ENCODE assay signal across 1 cellular context in the genomic region with DNA sequence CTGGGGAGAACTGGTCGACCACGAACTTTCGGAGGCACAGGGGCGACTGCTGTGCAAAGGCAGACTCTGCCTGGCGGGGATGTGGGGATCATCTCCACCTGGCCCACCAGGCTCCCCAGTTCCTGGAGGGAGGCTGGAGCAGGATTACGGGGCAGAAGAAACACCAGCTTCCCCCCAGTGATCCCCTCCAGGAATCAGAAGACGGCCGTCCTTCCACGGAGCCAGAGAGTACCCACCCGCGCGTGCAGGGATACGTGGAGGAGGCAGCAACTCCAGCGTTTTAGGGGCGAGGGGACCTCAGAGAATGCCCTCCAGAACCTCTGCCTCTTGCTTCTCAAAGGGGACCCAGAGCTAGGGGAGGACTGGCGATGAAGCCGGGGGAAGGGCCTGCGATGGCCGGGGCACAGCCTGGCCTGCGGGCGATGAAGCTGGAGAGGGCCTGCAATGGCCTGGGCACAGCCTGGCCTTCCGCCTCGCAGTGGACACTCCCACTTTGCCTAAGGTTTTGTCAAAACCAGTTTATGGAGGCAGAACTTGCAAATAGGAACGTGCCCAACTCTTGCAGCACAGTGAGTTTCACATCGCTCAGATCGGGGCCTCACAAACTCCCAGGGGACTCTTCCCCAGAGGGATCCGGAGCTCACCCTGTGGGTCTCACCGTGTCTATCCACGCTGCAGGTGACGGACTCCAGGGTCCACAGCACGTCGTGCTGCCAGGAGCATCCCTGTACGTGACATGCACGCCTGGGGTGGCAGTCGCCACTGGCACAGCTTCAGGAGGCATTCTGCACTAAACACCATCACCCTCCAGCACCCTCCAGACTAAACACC.
TF ChIP-seq lines count a peak whose summit lies in the region.

No MANE protein-coding gene starts in this region.

TF ChIP-seq in HepG2, 621 proteins besides CTCF, POLR2A, EP300 and RAD21 (continued from another document):
- TF ChIP-seq, protein P1, sequence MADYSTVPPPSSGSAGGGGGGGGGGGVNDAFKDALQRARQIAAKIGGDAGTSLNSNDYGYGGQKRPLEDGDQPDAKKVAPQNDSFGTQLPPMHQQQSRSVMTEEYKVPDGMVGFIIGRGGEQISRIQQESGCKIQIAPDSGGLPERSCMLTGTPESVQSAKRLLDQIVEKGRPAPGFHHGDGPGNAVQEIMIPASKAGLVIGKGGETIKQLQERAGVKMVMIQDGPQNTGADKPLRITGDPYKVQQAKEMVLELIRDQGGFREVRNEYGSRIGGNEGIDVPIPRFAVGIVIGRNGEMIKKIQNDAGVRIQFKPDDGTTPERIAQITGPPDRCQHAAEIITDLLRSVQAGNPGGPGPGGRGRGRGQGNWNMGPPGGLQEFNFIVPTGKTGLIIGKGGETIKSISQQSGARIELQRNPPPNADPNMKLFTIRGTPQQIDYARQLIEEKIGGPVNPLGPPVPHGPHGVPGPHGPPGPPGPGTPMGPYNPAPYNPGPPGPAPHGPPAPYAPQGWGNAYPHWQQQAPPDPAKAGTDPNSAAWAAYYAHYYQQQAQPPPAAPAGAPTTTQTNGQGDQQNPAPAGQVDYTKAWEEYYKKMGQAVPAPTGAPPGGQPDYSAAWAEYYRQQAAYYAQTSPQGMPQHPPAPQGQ (CRISPR knock-in tag; IDR thresholded peaks at IDR 0.05; ENCODE audit: borderline replicate concordance), result no peak
- TF ChIP-seq, protein P2, sequence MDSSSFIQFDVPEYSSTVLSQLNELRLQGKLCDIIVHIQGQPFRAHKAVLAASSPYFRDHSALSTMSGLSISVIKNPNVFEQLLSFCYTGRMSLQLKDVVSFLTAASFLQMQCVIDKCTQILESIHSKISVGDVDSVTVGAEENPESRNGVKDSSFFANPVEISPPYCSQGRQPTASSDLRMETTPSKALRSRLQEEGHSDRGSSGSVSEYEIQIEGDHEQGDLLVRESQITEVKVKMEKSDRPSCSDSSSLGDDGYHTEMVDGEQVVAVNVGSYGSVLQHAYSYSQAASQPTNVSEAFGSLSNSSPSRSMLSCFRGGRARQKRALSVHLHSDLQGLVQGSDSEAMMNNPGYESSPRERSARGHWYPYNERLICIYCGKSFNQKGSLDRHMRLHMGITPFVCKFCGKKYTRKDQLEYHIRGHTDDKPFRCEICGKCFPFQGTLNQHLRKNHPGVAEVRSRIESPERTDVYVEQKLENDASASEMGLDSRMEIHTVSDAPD (CRISPR knock-in tag; IDR thresholded peaks at IDR 0.05), result no peak
- TF ChIP-seq ZNF431 (CRISPR knock-in tag; IDR thresholded peaks at IDR 0.05; ENCODE audit: borderline replicate concordance, low read depth), result no peak
- TF ChIP-seq, protein P3, sequence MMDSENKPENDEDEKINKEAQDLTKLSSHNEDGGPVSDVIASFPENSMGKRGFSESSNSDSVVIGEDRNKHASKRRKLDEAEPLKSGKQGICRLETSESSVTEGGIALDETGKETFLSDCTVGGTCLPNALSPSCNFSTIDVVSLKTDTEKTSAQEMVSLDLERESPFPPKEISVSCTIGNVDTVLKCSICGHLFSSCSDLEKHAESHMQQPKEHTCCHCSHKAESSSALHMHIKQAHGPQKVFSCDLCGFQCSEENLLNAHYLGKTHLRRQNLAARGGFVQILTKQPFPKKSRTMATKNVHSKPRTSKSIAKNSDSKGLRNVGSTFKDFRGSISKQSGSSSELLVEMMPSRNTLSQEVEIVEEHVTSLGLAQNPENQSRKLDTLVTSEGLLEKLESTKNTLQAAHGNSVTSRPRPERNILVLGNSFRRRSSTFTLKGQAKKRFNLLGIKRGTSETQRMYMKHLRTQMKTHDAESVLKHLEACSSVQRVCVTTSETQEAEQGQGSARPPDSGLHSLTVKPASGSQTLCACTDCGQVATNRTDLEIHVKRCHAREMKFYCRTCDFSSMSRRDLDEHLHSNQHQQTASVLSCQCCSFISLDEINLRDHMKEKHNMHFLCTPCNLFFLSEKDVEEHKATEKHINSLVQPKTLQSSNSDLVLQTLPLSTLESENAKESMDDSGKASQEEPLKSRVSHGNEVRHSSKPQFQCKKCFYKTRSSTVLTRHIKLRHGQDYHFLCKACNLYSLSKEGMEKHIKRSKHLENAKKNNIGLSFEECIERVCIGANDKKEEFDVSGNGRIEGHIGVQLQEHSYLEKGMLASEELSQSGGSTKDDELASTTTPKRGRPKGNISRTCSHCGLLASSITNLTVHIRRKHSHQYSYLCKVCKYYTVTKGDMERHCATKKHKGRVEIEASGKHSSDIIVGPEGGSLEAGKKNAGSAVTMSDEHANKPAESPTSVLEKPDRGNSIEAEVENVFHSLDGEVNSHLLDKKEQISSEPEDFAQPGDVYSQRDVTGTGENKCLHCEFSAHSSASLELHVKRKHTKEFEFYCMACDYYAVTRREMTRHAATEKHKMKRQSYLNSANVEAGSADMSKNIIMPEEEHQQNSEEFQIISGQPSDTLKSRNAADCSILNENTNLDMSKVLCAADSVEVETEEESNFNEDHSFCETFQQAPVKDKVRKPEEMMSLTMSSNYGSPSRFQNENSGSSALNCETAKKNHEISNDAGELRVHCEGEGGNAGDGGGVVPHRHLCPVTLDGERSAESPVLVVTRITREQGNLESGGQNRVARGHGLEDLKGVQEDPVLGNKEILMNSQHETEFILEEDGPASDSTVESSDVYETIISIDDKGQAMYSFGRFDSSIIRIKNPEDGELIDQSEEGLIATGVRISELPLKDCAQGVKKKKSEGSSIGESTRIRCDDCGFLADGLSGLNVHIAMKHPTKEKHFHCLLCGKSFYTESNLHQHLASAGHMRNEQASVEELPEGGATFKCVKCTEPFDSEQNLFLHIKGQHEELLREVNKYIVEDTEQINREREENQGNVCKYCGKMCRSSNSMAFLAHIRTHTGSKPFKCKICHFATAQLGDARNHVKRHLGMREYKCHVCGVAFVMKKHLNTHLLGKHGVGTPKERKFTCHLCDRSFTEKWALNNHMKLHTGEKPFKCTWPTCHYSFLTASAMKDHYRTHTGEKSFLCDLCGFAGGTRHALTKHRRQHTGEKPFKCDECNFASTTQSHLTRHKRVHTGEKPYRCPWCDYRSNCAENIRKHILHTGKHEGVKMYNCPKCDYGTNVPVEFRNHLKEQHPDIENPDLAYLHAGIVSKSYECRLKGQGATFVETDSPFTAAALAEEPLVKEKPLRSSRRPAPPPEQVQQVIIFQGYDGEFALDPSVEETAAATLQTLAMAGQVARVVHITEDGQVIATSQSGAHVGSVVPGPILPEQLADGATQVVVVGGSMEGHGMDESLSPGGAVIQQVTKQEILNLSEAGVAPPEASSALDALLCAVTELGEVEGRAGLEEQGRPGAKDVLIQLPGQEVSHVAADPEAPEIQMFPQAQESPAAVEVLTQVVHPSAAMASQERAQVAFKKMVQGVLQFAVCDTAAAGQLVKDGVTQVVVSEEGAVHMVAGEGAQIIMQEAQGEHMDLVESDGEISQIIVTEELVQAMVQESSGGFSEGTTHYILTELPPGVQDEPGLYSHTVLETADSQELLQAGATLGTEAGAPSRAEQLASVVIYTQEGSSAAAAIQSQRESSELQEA (CRISPR knock-in tag; IDR thresholded peaks at IDR 0.05; ENCODE audit: not compliant biosample characterization), result no peak
- TF ChIP-seq, protein P4, sequence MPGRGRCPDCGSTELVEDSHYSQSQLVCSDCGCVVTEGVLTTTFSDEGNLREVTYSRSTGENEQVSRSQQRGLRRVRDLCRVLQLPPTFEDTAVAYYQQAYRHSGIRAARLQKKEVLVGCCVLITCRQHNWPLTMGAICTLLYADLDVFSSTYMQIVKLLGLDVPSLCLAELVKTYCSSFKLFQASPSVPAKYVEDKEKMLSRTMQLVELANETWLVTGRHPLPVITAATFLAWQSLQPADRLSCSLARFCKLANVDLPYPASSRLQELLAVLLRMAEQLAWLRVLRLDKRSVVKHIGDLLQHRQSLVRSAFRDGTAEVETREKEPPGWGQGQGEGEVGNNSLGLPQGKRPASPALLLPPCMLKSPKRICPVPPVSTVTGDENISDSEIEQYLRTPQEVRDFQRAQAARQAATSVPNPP (CRISPR knock-in tag; IDR thresholded peaks at IDR 0.05), result no peak
- TF ChIP-seq SMAD1 (CRISPR knock-in tag; IDR thresholded peaks at IDR 0.05; ENCODE audit: borderline replicate concordance, low read depth), result no peak
- no peak for TF ChIP-seq ZNF615 (CRISPR knock-in tag; IDR thresholded peaks at IDR 0.05; ENCODE audit: borderline replicate concordance)
- no peak for TF ChIP-seq BRCA1 (CRISPR knock-in tag; IDR thresholded peaks at IDR 0.05)
